In genomic region chr9:94899464-94900221, GRCh38 we compare ENCODE assay signal across 1 cellular context.
TF ChIP-seq lines count a peak whose summit lies in the region.

No MANE protein-coding gene starts in this region.

TF ChIP-seq in HepG2, 621 proteins besides CTCF, POLR2A, EP300 and RAD21 (continued from another document and continues in another):
- TF ChIP-seq ZNF280D (CRISPR knock-in tag; IDR thresholded peaks at IDR 0.05) (peak; percentile 72; the same call in 1 of the 2 replicates), ZNF609 (CRISPR knock-in tag; IDR thresholded peaks at IDR 0.05; ENCODE audit: borderline replicate concordance) (peak; percentile 71; the same call in 1 of the 2 replicates), ARID5B (CRISPR knock-in tag; IDR thresholded peaks at IDR 0.05) (peak; percentile 70), USF2 (IDR thresholded peaks at IDR 0.05; ENCODE audit: low read depth, low read length) (no peak), USF2 (CRISPR knock-in tag; IDR thresholded peaks at IDR 0.05; ENCODE audit: borderline replicate concordance) (no peak), ARHGAP35 (CRISPR knock-in tag; IDR thresholded peaks at IDR 0.05; ENCODE audit: borderline replicate concordance) (no peak), POLR2G (IDR thresholded peaks at IDR 0.05; ENCODE audit: low read depth, low read length) (peak; percentile 46; the same call in 1 of the 2 replicates), ZNF614 (CRISPR knock-in tag; IDR thresholded peaks at IDR 0.05; ENCODE audit: borderline replicate concordance) (0 out of 2 replicates have a peak, but pooled peaks have one; percentile 18), TARDBP (CRISPR knock-in tag; IDR thresholded peaks at IDR 0.05) (peak; percentile 51; the same call in 1 of the 2 replicates), AHDC1 (CRISPR knock-in tag; IDR thresholded peaks at IDR 0.05; ENCODE audit: borderline replicate concordance) (peak; percentile 83; the same call in 1 of the 2 replicates), SKI (IDR thresholded peaks at IDR 0.05; ENCODE audit: partially characterized antibody) (peak; percentile 21), MAX (IDR thresholded peaks at IDR 0.05) (no peak), SOX13 (IDR thresholded peaks at IDR 0.05) (no peak), SOX13 (CRISPR knock-in tag; conservative IDR thresholded peaks at IDR 0.05 in 1 of 2, IDR thresholded peaks at IDR 0.05 in 1 of 2) (peak in 1 of 2 experiments; percentile 59; a peak in 2 of 4 replicates), ZNF432 (CRISPR knock-in tag; IDR thresholded peaks at IDR 0.05; ENCODE audit: borderline replicate concordance) (no peak), ZNF414 (CRISPR knock-in tag; IDR thresholded peaks at IDR 0.05) (no peak), SIN3B (IDR thresholded peaks at IDR 0.05; ENCODE audit: low read length) (no peak), ZSCAN31 (CRISPR knock-in tag; IDR thresholded peaks at IDR 0.05; ENCODE audit: low read depth) (no peak), ELF4 (CRISPR knock-in tag; IDR thresholded peaks at IDR 0.05; ENCODE audit: borderline replicate concordance) (no peak), ZNF691 (CRISPR knock-in tag; IDR thresholded peaks at IDR 0.05; ENCODE audit: borderline replicate concordance, low read depth) (peak; percentile 99), HMGXB3 (CRISPR knock-in tag; IDR thresholded peaks at IDR 0.05; ENCODE audit: borderline replicate concordance) (no peak), IKZF1 (IDR thresholded peaks at IDR 0.05) (no peak), RBFOX2 (IDR thresholded peaks at IDR 0.05; ENCODE audit: low read depth, low read length) (no peak)
